In the genomic region with DNA sequence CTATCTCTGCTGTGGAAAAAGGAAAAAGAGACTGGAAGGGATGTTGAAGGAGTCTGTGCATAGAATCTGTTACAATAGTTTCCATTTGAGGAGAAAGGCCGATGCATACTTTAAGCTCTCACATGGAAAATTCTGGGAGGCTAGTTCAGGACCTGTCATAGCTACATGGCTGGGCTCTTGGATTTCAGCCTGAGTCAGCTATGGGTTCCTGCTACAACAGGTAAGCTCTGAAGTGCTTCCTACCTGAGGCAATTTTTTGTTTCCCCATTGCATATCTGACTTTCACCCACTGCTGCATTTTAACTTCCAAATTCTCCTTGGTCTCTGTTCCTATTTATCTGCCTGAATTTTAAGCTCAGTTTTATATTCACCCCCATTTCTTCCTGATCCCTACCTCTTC, we compare ENCODE assay signal across 17 cellular contexts.
DNase-seq lines count a peak whose midpoint lies in the region; ATAC-seq and TF ChIP-seq lines count a peak whose summit lies in the region.
"Had no signal": no experiment of that assay in that cellular context is flagged by ENCODE, and none has a peak within 500 bp of the region (broad histone marks: within the 10 kb centered on the region; RNA-seq: fewer than 3 reads in every experiment).

No MANE protein-coding gene starts in this region.

- H3K4me3 Mint-ChIP-seq in MCF 10A (ENCODE audit: unreplicated experiment): no peak overlapping the region
- H3K4me3 Mint-ChIP-seq: CD4-positive, CD25-positive, alpha-beta regulatory T cell had no signal

- no peaks in the 10 kb centered on the region for H3K79me1 ChIP-seq in mesendoderm (ENCODE audit: low read length)

- H4K8ac ChIP-seq in mesendoderm (ENCODE audit: low read depth, low read length): no peak overlapping the region

- peak; percentile 38 for ATAC-seq in esophagus mucosa
- ATAC-seq in GM21528 (IDR thresholded peaks at IDR 0.05; ENCODE audit: low FRiP score, unreplicated experiment): no peak

- no peak for TF ChIP-seq CTCF in mammary epithelial cell (conservative IDR thresholded peaks at IDR 0.05 in 1 of 2, IDR thresholded peaks at IDR 0.05 in 1 of 2; ENCODE audit: extremely low read depth in 1 of 2, insufficient read depth in 1 of 2, low read depth in 1 of 2, low read length in 2 of 2)
- TF ChIP-seq CTCF in MCF 10A (IDR thresholded peaks at IDR 0.05; ENCODE audit: unreplicated experiment): no peak

- H2BK15ac ChIP-seq in mesendoderm (replicated peaks; ENCODE audit: low read depth): no peak overlapping the region

- H3K36me3 ChIP-seq in mammary epithelial cell (ENCODE audit: insufficient read depth, low read length) (no peaks in the 10 kb centered on the region), mesendoderm (ENCODE audit: control insufficient read depth, insufficient read depth, low read length) (no peaks in the 10 kb centered on the region)
- H3K36me3 ChIP-seq: BLaER1 treated with 17β-estradiol and CSF1 and Interleukin-3, amounts not matched to agents 10 nM and 100 nM; HAP-1 had no signal

- no TSS peak for BruUV-seq in mammary epithelial cell (replicated peaks; lab: Mats Ljungman, UMichigan)
- no TSS peak for BruUV-seq in MCF 10A (replicated peaks; lab: Mats Ljungman, UMichigan)

- H3K27me3 Mint-ChIP-seq in MCF 10A (ENCODE audit: insufficient read depth, unreplicated experiment): no peaks in the 10 kb centered on the region

- no peak overlapping the region for H3K27ac Mint-ChIP-seq in MCF 10A (ENCODE audit: low read depth, unreplicated experiment)
- H3K27ac Mint-ChIP-seq: CD4-positive, CD25-positive, alpha-beta regulatory T cell had no signal

- H4K20me1 ChIP-seq in mammary epithelial cell (ENCODE audit: insufficient read depth, low read length): no peaks in the 10 kb centered on the region
- H4K20me1 ChIP-seq: BLaER1 treated with 17β-estradiol and CSF1 and Interleukin-3, amounts not matched to agents 10 nM and 100 nM had no signal

- CTCF ChIA-PET in mammary epithelial cell (lab: Charles Lee; ENCODE audit: low non-redundant PET) (interaction anchor here (0.7 kb wide), 2 partner anchors 27 to 281 kb away, joined by 3 to 4 read pairs; no protein-coding TSS in a partner anchor), MCF 10A (lab: Yijun Ruan, JAX) (interaction anchor here (0.6 to 8.4 kb wide), 14 partner anchors 23 to 494 kb away, joined by 3 to 149 read pairs (median 4); a partner anchor contains a TSS)

- peak overlapping the region; percentile 29 for H3K23ac ChIP-seq in mesendoderm (ENCODE audit: low read length)

- DNase-seq in mammary epithelial cell: peak; percentile 38
- no peak for DNase-seq in MCF 10A (ENCODE audit: unreplicated experiment)
- no peak for DNase-seq in mesendoderm
- DNase-seq in NCI-H82 (lab: John Stamatoyannopoulos, UW): no peak
- no peak for DNase-seq in NOMO-1 treated with dmso at 0.1 percent for 144 hours (lab: John Stamatoyannopoulos, UW; ENCODE audit: unreplicated experiment)
- no peak for DNase-seq in NCI-H2227 (lab: John Stamatoyannopoulos, UW; ENCODE audit: unreplicated experiment)
- DNase-seq: ACHN; Calu3; CD4-positive, CD25-positive, alpha-beta regulatory T cell; DMS 273 treated with DMSO at 0.1 percent for 48 hours; GOT3; IMR-90 had no signal

- H3K9me3 Mint-ChIP-seq in MCF 10A (ENCODE audit: unreplicated experiment): no peaks in the 10 kb centered on the region
- H3K9me3 Mint-ChIP-seq: CD4-positive, CD25-positive, alpha-beta regulatory T cell had no signal

- H3K9ac ChIP-seq in mammary epithelial cell (ENCODE audit: insufficient read depth, low read length) (no peak overlapping the region), mesendoderm (ENCODE audit: low read length) (no peak overlapping the region)
- H3K9ac ChIP-seq: BLaER1 treated with 17β-estradiol and CSF1 and Interleukin-3, amounts not matched to agents 10 nM and 100 nM had no signal

- H3K79me2 ChIP-seq in mammary epithelial cell (ENCODE audit: insufficient read depth, low read length) (no peaks in the 10 kb centered on the region), mesendoderm (ENCODE audit: control insufficient read depth, insufficient read depth, low read length) (no peaks in the 10 kb centered on the region)

- 88% methylated on average over 1 of the region's 1 CpG for WGBS in mammary epithelial cell (ENCODE audit: low coverage, missing lambda C conversion rate)
- WGBS in mesendoderm (ENCODE audit: extremely low coverage, insufficient coverage, low lambda C conversion rate): no CpG with 5 or more reads among the region's 1 CpG

- POLR2A ChIA-PET in MCF 10A (lab: Yijun Ruan, JAX): interaction anchor here (1.0 to 1.5 kb wide), 2 partner anchors 92 to 114 kb away, joined by 3 to 4 read pairs; no protein-coding TSS in a partner anchor

- H3K4ac ChIP-seq in mesendoderm (ENCODE audit: low read depth, low read length): peak overlapping the region; percentile 4

- H4K5ac ChIP-seq in mesendoderm (ENCODE audit: low read length): no peak overlapping the region

- H3K27ac ChIP-seq in mammary epithelial cell (ENCODE audit: insufficient read depth, low read depth, low read length) (no peak overlapping the region), mesendoderm (ENCODE audit: low read depth, low read length) (no peak overlapping the region)
- H3K27ac ChIP-seq: 22Rv1; BLaER1 treated with 17β-estradiol and CSF1 and Interleukin-3, amounts not matched to agents 10 nM and 100 nM had no signal

- H3K27me3 ChIP-seq in mammary epithelial cell (ENCODE audit: insufficient read depth, low read length) (no peaks in the 10 kb centered on the region), mesendoderm (ENCODE audit: insufficient read depth, low read length, poor library complexity) (no peaks in the 10 kb centered on the region)
- H3K27me3 ChIP-seq: BLaER1 treated with 17β-estradiol and CSF1 and Interleukin-3, amounts not matched to agents 10 nM and 100 nM had no signal

- intact Hi-C loops in mammary epithelial cell (cut with micrococcal nuclease) (loop anchor here (5.0 kb wide), 1 partner anchor 489 kb away; no protein-coding TSS in a partner anchor), MCF 10A (cut with micrococcal nuclease) (no loop called here)

- H3K9me3 ChIP-seq in mammary epithelial cell (replicated peaks; ENCODE audit: insufficient read depth, low read length): no peaks in the 10 kb centered on the region
- H3K9me3 ChIP-seq: BLaER1 treated with 17β-estradiol and CSF1 and Interleukin-3, amounts not matched to agents 10 nM and 100 nM; HAP-1 had no signal

- H2BK5ac ChIP-seq in mesendoderm (ENCODE audit: low read length): no peak overlapping the region

- H3K4me1 ChIP-seq in mammary epithelial cell (ENCODE audit: insufficient read depth, low read length) (peaks cover 9% of the 10 kb centered on the region), mesendoderm (ENCODE audit: control insufficient read depth, low read depth, low read length) (no peaks in the 10 kb centered on the region)
- H3K4me1 ChIP-seq: HAP-1 had no signal

- H3K56ac ChIP-seq in mesendoderm (ENCODE audit: low read length): no peak overlapping the region

- no peak overlapping the region for H2BK120ac ChIP-seq in mesendoderm (ENCODE audit: low read depth, low read length)

- H3K18ac ChIP-seq in mesendoderm (ENCODE audit: low read length): no peak overlapping the region

- dilution Hi-C loops in mammary epithelial cell (cut with HindIII; ENCODE audit: low sequenced_read_pairs): no loop called here

- H2AFZ ChIP-seq in mammary epithelial cell (ENCODE audit: low read depth, low read length): no peak overlapping the region

- H3K4me2 ChIP-seq in mammary epithelial cell (ENCODE audit: insufficient read depth, low read depth, low read length) (no peak overlapping the region), mesendoderm (ENCODE audit: low read length) (no peak overlapping the region)

- no peak overlapping the region for H2AK5ac ChIP-seq in mesendoderm (ENCODE audit: low read length)

- in situ Hi-C loops in mammary epithelial cell (cut with MboI; ENCODE audit: low sequenced_read_pairs in 2 of 2): loop anchor here (5.0 to 25.0 kb wide), 6 partner anchors 91 to 494 kb away; no protein-coding TSS in a partner anchor

- H3K4me3 ChIP-seq in mammary epithelial cell (replicated peaks in 1 of 3; ENCODE audit: insufficient read depth in 1 of 3, low read depth in 2 of 3, low read length in 3 of 3): no peak overlapping the region
- no peak overlapping the region for H3K4me3 ChIP-seq in mesendoderm (ENCODE audit: low read length)
- H3K4me3 ChIP-seq: BLaER1 treated with 17β-estradiol and CSF1 and Interleukin-3, amounts not matched to agents 10 nM and 100 nM; HAP-1 had no signal

- peaks cover 5% of the 10 kb centered on the region for H3K36me3 Mint-ChIP-seq in MCF 10A (ENCODE audit: insufficient read depth, unreplicated experiment)
- H3K36me3 Mint-ChIP-seq: CD4-positive, CD25-positive, alpha-beta regulatory T cell had no signal

- H3K4me1 Mint-ChIP-seq in MCF 10A (ENCODE audit: insufficient read depth, unreplicated experiment): peaks cover 30% of the 10 kb centered on the region
